ENCODE assay signal across 11 cellular contexts in the genomic region with DNA sequence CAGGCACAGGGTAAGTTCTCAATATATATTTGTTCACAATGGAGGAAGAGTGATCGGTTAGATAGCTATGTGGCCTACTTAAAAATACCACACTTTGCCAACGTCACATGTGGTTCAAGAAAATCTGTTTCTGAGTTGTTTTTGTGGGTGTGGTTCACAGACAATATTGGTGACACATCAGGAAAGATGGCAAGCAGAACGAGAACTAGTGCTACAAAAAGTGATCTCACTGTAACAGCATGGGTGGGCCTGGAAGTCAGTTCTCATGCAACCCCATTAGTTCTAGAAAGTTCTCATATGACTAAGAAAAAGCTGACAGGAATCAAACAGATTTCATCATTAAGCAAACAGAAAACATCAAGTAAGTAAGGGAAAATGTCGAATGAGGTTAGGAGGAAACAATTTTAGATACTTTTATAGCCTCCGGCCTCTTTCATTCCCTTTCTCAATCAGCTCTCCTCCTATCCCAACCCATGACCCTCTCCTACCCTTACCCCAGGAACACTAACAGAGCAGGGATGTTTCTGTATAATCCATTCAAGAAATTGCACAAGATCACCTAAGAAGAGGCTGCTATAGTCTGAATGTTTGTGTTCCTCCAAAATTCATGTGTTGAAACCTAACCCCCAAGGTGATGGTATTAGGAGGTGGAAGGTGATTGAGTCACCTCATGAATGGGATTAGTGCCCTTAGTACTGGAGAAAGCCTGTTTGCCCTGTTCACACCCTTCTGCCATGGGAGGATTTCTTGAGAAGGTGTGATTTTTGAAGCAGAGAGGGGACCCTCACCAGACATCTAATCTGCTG. TPM values are rescaled to one million over a fixed set of nuclear protein-coding genes. Genes with fewer than 3 reads are reported as not detected.
DNase-seq lines count a peak whose midpoint lies in the region; ATAC-seq and TF ChIP-seq lines count a peak whose summit lies in the region.
"Had no signal": no experiment of that assay in that cellular context is flagged by ENCODE, and none has a peak within 500 bp of the region (broad histone marks: within the 10 kb centered on the region; RNA-seq: fewer than 3 reads in every experiment).

No MANE protein-coding gene starts in this region.

- H3K4me3 ChIP-seq in AG10803 (ENCODE audit: low read length) (no peak overlapping the region), testis (no peak overlapping the region)

- intact Hi-C loops in testis (cut with DNase I; ENCODE audit: low total_unique reads): no loop called here

- no peak for ATAC-seq in HG03565 (IDR thresholded peaks at IDR 0.05; ENCODE audit: unreplicated experiment)

- no peaks in the 10 kb centered on the region for H3K4me1 ChIP-seq in testis

- no peaks in the 10 kb centered on the region for H3K36me3 ChIP-seq in testis (ENCODE audit: low read depth, missing control alignments)

- no peaks in the 10 kb centered on the region for H3K27me3 ChIP-seq in testis

- no peaks in the 10 kb centered on the region for H3K9me3 ChIP-seq in testis

- 75 to 81% methylated on average over 5 of the region's 5 CpGs for WGBS in testis, 2 donors

- TF ChIP-seq POLR2A in testis (IDR thresholded peaks at IDR 0.05): no peak

- no peak for TF ChIP-seq CTCF in AG10803 (conservative IDR thresholded peaks at IDR 0.05; ENCODE audit: low read length)
- TF ChIP-seq CTCF in testis (IDR thresholded peaks at IDR 0.05): no peak

- DNase-seq in AG10803 (ENCODE audit: low read depth) (peak; percentile 100), LoVo (ENCODE audit: low spot score) (peak; percentile 78), dedifferentiated amniotic fluid mesenchymal stem cell (ENCODE audit: extremely low spot score) (peak; percentile 99), lung microvascular endothelial cell (ENCODE audit: low read depth in 2 of 2) (peak; percentile 42 to 98), HuH-7.5 (ENCODE audit: low spot score) (no peak), NOMO-1 treated with dmso at 0.1 percent for 144 hours (lab: John Stamatoyannopoulos, UW; ENCODE audit: unreplicated experiment) (no peak), testis (no peak)
- DNase-seq: NCI-H2029 treated with DMSO at 0.1 percent for 48 hours; stimulated activated CD4-positive, alpha-beta T cell treated with anti-CD3 and anti-CD28 coated beads, Interleukin-4, amount 100 ng/mL, for 4 hours had no signal

- H3K27ac ChIP-seq in testis: no peak overlapping the region

RNA-seq across cellular contexts. Expression of a gene that starts 15.5 kb away (rescaled TPM):
- total RNA-seq in lung microvascular endothelial cell (216 and 678 TPM in 2 replicates), testis (10 to 100 TPM; 43.8 to 84.9 TPM)
- 15.9 TPM for polyA plus RNA-seq in testis (ENCODE audit: insufficient read depth, low read depth, low replicate concordance)
- total RNA-seq: activated CD8-positive, alpha-beta memory T cell treated with anti-CD3 and anti-CD28 coated beads for 36 hours had no signal

RNA-seq across cellular contexts. Expression of a gene that starts 52.7 kb away (rescaled TPM):
- total RNA-seq in lung microvascular endothelial cell: 13.7 and 19.8 TPM in 2 replicates
- total RNA-seq in testis: 10 to 100 TPM; 10.3 to 11.6 TPM
- polyA plus RNA-seq in testis (ENCODE audit: insufficient read depth, low read depth, low replicate concordance): 30.6 TPM

Comparison
In these comparisons a context has a peak if more than half of its experiments do, and no peak if none do; other contexts are left out.
1. DNase-seq: peak in AG10803 (single experiment), LoVo (single experiment), dedifferentiated amniotic fluid mesenchymal stem cell (single experiment) and lung microvascular endothelial cell (2 of 2); none in HuH-7.5 (single experiment), NOMO-1 treated with dmso at 0.1 percent for 144 hours (single experiment) and testis (single experiment).